10 cellular contexts compared by ENCODE assay signal in genomic region chr10:101223274-101224059, GRCh38. TPM values are rescaled to one million over a fixed set of nuclear protein-coding genes. Genes with fewer than 3 reads are reported as not detected.
DNase-seq lines count a peak whose midpoint lies in the region; ATAC-seq and TF ChIP-seq lines count a peak whose summit lies in the region.
"Had no signal": no experiment of that assay in that cellular context is flagged by ENCODE, and none has a peak within 500 bp of the region (broad histone marks: within the 10 kb centered on the region; RNA-seq: fewer than 3 reads in every experiment).

No MANE protein-coding gene starts in this region.

- H3K9me3 ChIP-seq in CD4-positive, alpha-beta T cell (ENCODE audit: control insufficient read depth, low read length), result no peaks in the 10 kb centered on the region
- no peaks in the 10 kb centered on the region for H3K9me3 ChIP-seq in endodermal cell (ENCODE audit: control insufficient read depth, low read length)
- no peaks in the 10 kb centered on the region for H3K9me3 ChIP-seq in ovary

- peak overlapping the region; percentile 52 for H3K4me3 Mint-ChIP-seq in CD4-positive, alpha-beta T cell
- 0 out of 3 replicates have a peak overlapping the region, but pooled peaks have one; percentile 0 for H3K4me3 Mint-ChIP-seq in GM23338
- no peak overlapping the region for H3K4me3 Mint-ChIP-seq in endodermal cell

- peaks cover 32% of the 10 kb centered on the region for H3K4me1 ChIP-seq in GM23338 (ENCODE audit: insufficient read depth)
- peaks cover 10% of the 10 kb centered on the region for H3K4me1 ChIP-seq in endodermal cell (ENCODE audit: control insufficient read depth, insufficient read depth, low read length)
- H3K4me1 ChIP-seq in ovary (ENCODE audit: insufficient read depth), result peaks cover 8% of the 10 kb centered on the region

- no peak overlapping the region for H3K27ac ChIP-seq in CD4-positive, alpha-beta T cell (ENCODE audit: low read depth, low read length)
- H3K27ac ChIP-seq in GM23338 (ENCODE audit: low read depth), result no peak overlapping the region
- no peak overlapping the region for H3K27ac ChIP-seq in endodermal cell (ENCODE audit: low read depth, low read length)
- H3K27ac ChIP-seq in ovary, result no peak overlapping the region

- TF ChIP-seq CTCF in CD4-positive, alpha-beta T cell (IDR thresholded peaks at IDR 0.05), result no peak
- TF ChIP-seq CTCF in GM23338 (conservative IDR thresholded peaks at IDR 0.05; ENCODE audit: low read depth in 2 of 2) (no peak), endodermal cell (conservative IDR thresholded peaks at IDR 0.05) (no peak), ovary (IDR thresholded peaks at IDR 0.05) (no peak)

- POLR2A ChIA-PET in CD4-positive, alpha-beta T cell (lab: Charles Lee), result no interaction called here

- TF ChIP-seq EP300 in ovary (IDR thresholded peaks at IDR 0.05), result no peak

- no peak for DNase-seq in CD4-positive, alpha-beta T cell
- peak; percentile 71 for DNase-seq in GM23338 (ENCODE audit: low spot score)
- peak; percentile 78 for DNase-seq in endodermal cell
- DNase-seq in ovary, result no peak
- no peak for DNase-seq in COLO668 (lab: John Stamatoyannopoulos, UW; ENCODE audit: unreplicated experiment)
- no peak for DNase-seq in HPDE6-E6E7 (ENCODE audit: extremely low spot score)
- DNase-seq in NCI-H345 (lab: John Stamatoyannopoulos, UW), result no peak
- DNase-seq: NCI-H1930, T-helper 9 cell had no signal

- CTCF ChIA-PET in CD4-positive, alpha-beta T cell (lab: Charles Lee), result interaction anchor here (0.8 kb wide), 1 partner anchor 9 kb away, joined by 7 read pairs; no protein-coding TSS in a partner anchor

- no peak for ATAC-seq in CD4-positive, alpha-beta T cell (ENCODE audit: poor library complexity)
- ATAC-seq in GM23338 (peak; percentile 8), HG03159 (IDR thresholded peaks at IDR 0.05; ENCODE audit: unreplicated experiment) (no peak)

- no peak overlapping the region for H3K9ac ChIP-seq in endodermal cell (ENCODE audit: extremely low read depth, low read length, poor library complexity, severe bottlenecking)

- TF ChIP-seq POLR2A in ovary (IDR thresholded peaks at IDR 0.05), result no peak

- intact Hi-C loops in CD4-positive, alpha-beta T cell (cut with DNase I, micrococcal nuclease), result no loop called here
- intact Hi-C loops in ovary (cut with DNase I), result no loop called here

- peaks cover 40% of the 10 kb centered on the region for H4K20me1 ChIP-seq in GM23338 (replicated peaks; ENCODE audit: insufficient read depth)

- no peak overlapping the region for H3K27ac Mint-ChIP-seq in CD4-positive, alpha-beta T cell
- H3K27ac Mint-ChIP-seq in GM23338, result no peak overlapping the region
- H3K27ac Mint-ChIP-seq in endodermal cell, result no peak overlapping the region

- no peak overlapping the region for H2AFZ ChIP-seq in GM23338

- H3K79me2 ChIP-seq in GM23338 (replicated peaks; ENCODE audit: insufficient read depth), result no peaks in the 10 kb centered on the region

- peaks cover 91% of the 10 kb centered on the region for H3K27me3 Mint-ChIP-seq in CD4-positive, alpha-beta T cell
- peaks cover 95% of the 10 kb centered on the region for H3K27me3 Mint-ChIP-seq in GM23338 (ENCODE audit: insufficient read depth, low read depth, poor library complexity)
- peaks cover 97% of the 10 kb centered on the region for H3K27me3 Mint-ChIP-seq in endodermal cell (ENCODE audit: insufficient read depth)

- peaks cover 52% of the 10 kb centered on the region for H3K4me1 Mint-ChIP-seq in CD4-positive, alpha-beta T cell (ENCODE audit: low read depth)
- H3K4me1 Mint-ChIP-seq in GM23338 (peaks cover 40% of the 10 kb centered on the region), endodermal cell (peaks cover 8% of the 10 kb centered on the region)

- WGBS in endodermal cell (ENCODE audit: insufficient coverage in 1 of 2, insufficient read length in 1 of 2), 2 experiments, result 4 to 6% methylated on average over 38 to 50 of the region's 50 CpGs
- WGBS in ovary, 3 donors, result 8 to 12% (median 12%) methylated on average over 50 of the region's 50 CpGs

- no peaks in the 10 kb centered on the region for H3K9me2 ChIP-seq in GM23338 (ENCODE audit: insufficient read depth)

- H3K36me3 Mint-ChIP-seq in CD4-positive, alpha-beta T cell (ENCODE audit: low read depth), result no peaks in the 10 kb centered on the region
- H3K36me3 Mint-ChIP-seq in GM23338 (ENCODE audit: low read depth) (no peaks in the 10 kb centered on the region; the same call in 2 of the 3 replicates), endodermal cell (ENCODE audit: low read depth) (no peaks in the 10 kb centered on the region)

- H3K27me3 ChIP-seq in CD4-positive, alpha-beta T cell (ENCODE audit: control insufficient read depth, insufficient read depth, low read length), result peaks cover 99% of the 10 kb centered on the region
- H3K27me3 ChIP-seq in GM23338 (ENCODE audit: insufficient read depth) (peaks cover 100% of the 10 kb centered on the region), endodermal cell (ENCODE audit: control insufficient read depth, insufficient read depth, low read length, poor library complexity, severe bottlenecking) (peaks cover 100% of the 10 kb centered on the region), ovary (peaks cover 12% of the 10 kb centered on the region)

- H3K4me2 ChIP-seq in GM23338, result peak overlapping the region; percentile 67; the same call in 1 of the 2 replicates

- H3K9me3 Mint-ChIP-seq in CD4-positive, alpha-beta T cell, result no peaks in the 10 kb centered on the region
- H3K9me3 Mint-ChIP-seq in GM23338, result peaks cover 12% of the 10 kb centered on the region
- no peaks in the 10 kb centered on the region for H3K9me3 Mint-ChIP-seq in endodermal cell

- H3F3A ChIP-seq in GM23338 (replicated peaks; ENCODE audit: low read depth), result no peaks in the 10 kb centered on the region; the same call in 1 of the 2 replicates

- H3K36me3 ChIP-seq in GM23338 (ENCODE audit: insufficient read depth) (no peaks in the 10 kb centered on the region), endodermal cell (ENCODE audit: control insufficient read depth, insufficient read depth, low read length) (no peaks in the 10 kb centered on the region), ovary (no peaks in the 10 kb centered on the region)

- peak overlapping the region; percentile 44; the same call in 1 of the 2 replicates for H3K4me3 ChIP-seq in GM23338
- H3K4me3 ChIP-seq in endodermal cell (ENCODE audit: low read length), result no peak overlapping the region
- peak overlapping the region; percentile 19 for H3K4me3 ChIP-seq in ovary

TF ChIP-seq in GM23338, 12 proteins besides CTCF, POLR2A, EP300 and RAD21:
- no peak for TF ChIP-seq ZNF114 (CRISPR knock-in tag; IDR thresholded peaks at IDR 0.05)
- TF ChIP-seq EZH2phosphoT487 (IDR thresholded peaks at IDR 0.05; ENCODE audit: unreplicated experiment), result peak; percentile 88
- TF ChIP-seq REST (IDR thresholded peaks at IDR 0.05; ENCODE audit: unreplicated experiment), result no peak
- TF ChIP-seq EZH2 (IDR thresholded peaks at IDR 0.05; ENCODE audit: low read depth, unreplicated experiment), result peak; percentile 99
TF ChIP-seq in GM23338: peak in this region for 2.

RNA-seq across cellular contexts. Expression of gene LBX1, which starts 5.8 kb away (rescaled TPM):
- total RNA-seq in CD4-positive, alpha-beta T cell, result not detected
- total RNA-seq in GM23338 (2014; rRNA removed; shearing (Covaris generic)), result not detected in 2 replicates
- polyA plus RNA-seq in GM23338 (2016; fragmentation: Nextera tagmentation; extraction: Ambion mirVana) (not detected in 2 replicates), ovary (not detected)
- total RNA-seq in endodermal cell (not detected), ovary (not detected)
- 2.0 TPM for polyA plus RNA-seq in endodermal cell (2013, experiment 1 of 2)
- polyA plus RNA-seq in endodermal cell (2013, experiment 2 of 2), result 1.8 TPM

Comparison
In these comparisons a context has a peak if more than half of its experiments do, and no peak if none do; other contexts are left out.
1. DNase-seq: peak in GM23338 (single experiment) and endodermal cell (single experiment); none in CD4-positive, alpha-beta T cell (0 of 10), ovary (0 of 5), COLO668 (single experiment), HPDE6-E6E7 (single experiment) and NCI-H345 (single experiment).